In genomic region chr2:119517433-119517832, GRCh38 we compare ENCODE assay signal across 8 cellular contexts. TPM values are rescaled to one million over a fixed set of nuclear protein-coding genes. Genes with fewer than 3 reads are reported as not detected.
A peak's percentile ranks its signal among the peaks of the same experiment; 100 is the strongest.
DNase-seq lines count a peak whose midpoint lies in the region; ATAC-seq and FAIRE-seq lines count a peak whose summit lies in the region.

No MANE protein-coding gene starts in this region.

- no peaks in the 10 kb centered on the region for H3K27me3 ChIP-seq in right cardiac atrium (ENCODE audit: control insufficient read depth, insufficient read depth)

- 35% methylated on average over 7 of the region's 7 CpGs for WGBS in right cardiac atrium

- DNase-seq in DMS 273 treated with DMSO at 0.1 percent for 48 hours (lab: John Stamatoyannopoulos, UW) (peak; percentile 17), NOMO-1 treated with dmso at 0.1 percent for 144 hours (lab: John Stamatoyannopoulos, UW; ENCODE audit: unreplicated experiment) (peak; percentile 47), right cardiac atrium (peak; percentile 49 to 78 (median 76)), frontal cortex (ENCODE audit: low spot score in 2 of 2) (no peak)
- peak; percentile 6 for DNase-seq in activated gamma-delta T cell treated with anti-CD3 and anti-CD28 coated beads, Interleukin-2, amount 50 U/mL, for 16 hours (ENCODE audit: low read depth)
- peak; percentile 35 to 39 for DNase-seq in stimulated activated CD4-positive, alpha-beta T cell treated with anti-CD3 and anti-CD28 coated beads, Interleukin-2, amount 100 ng/mL, for 48 hours

- no peaks in the 10 kb centered on the region for H3K9me3 ChIP-seq in right cardiac atrium (ENCODE audit: control insufficient read depth, low read length)

- no peak overlapping the region for H3K27ac ChIP-seq in right cardiac atrium (ENCODE audit: low read length)

- intact Hi-C loops in right cardiac atrium (cut with DNase I), result loop anchor here in 1 of 4 donors (5.0 kb wide), 1 partner anchor 140 kb away; no protein-coding TSS in a partner anchor

- no peak overlapping the region for H3K4me3 ChIP-seq in right cardiac atrium (ENCODE audit: low read length)

- no peak for FAIRE-seq in frontal cortex (lab: Jason Lieb, UNC)

- ATAC-seq in GM19372 (IDR thresholded peaks at IDR 0.05; ENCODE audit: low read depth, unreplicated experiment) (peak; percentile 97), HG03342 (IDR thresholded peaks at IDR 0.05; ENCODE audit: unreplicated experiment) (peak; percentile 82), right cardiac atrium (peak; percentile 61 to 71)

- H3K4me1 ChIP-seq in right cardiac atrium (ENCODE audit: control insufficient read depth, insufficient read depth, low read length), result no peaks in the 10 kb centered on the region

RNA-seq across cellular contexts. Expression of gene SCTR, which starts 6.8 kb away (rescaled TPM):
- total RNA-seq in right cardiac atrium, result under 1 TPM in 2 of 4 donors, not detected in 2; 0.38 to 0.40 TPM
- polyA plus RNA-seq in right cardiac atrium, result 0.50 TPM
- 0.82 TPM for total RNA-seq in frontal cortex

RNA-seq across cellular contexts. Expression of gene CFAP221, which starts 26.8 kb away (rescaled TPM):
- total RNA-seq in right cardiac atrium (1 to 10 TPM; 1.5 to 3.7 (median 2.2) TPM), frontal cortex (7.3 TPM)
- 0.63 TPM for polyA plus RNA-seq in right cardiac atrium

Comparison
In these comparisons a context has a peak if more than half of its experiments do, and no peak if none do; other contexts are left out.
1. DNase-seq: peak in DMS 273 treated with DMSO at 0.1 percent for 48 hours (single experiment), NOMO-1 treated with dmso at 0.1 percent for 144 hours (single experiment), activated gamma-delta T cell treated with anti-CD3 and anti-CD28 coated beads, Interleukin-2, amount 50 U/mL, for 16 hours (single experiment), right cardiac atrium (3 of 3) and stimulated activated CD4-positive, alpha-beta T cell treated with anti-CD3 and anti-CD28 coated beads, Interleukin-2, amount 100 ng/mL, for 48 hours (2 of 2); none in frontal cortex (0 of 2).
2. Peak in every context shown above with its lines, with median percentiles within 50 percentile points of each other: ATAC-seq.